ENCODE assay signal across 19 cellular contexts in genomic region chr13:26011208-26011573, GRCh38. TPM values are rescaled to one million over a fixed set of nuclear protein-coding genes. Genes with fewer than 3 reads are reported as not detected.
DNase-seq lines count a peak whose midpoint lies in the region; ATAC-seq and TF ChIP-seq lines count a peak whose summit lies in the region.
"Had no signal": no experiment of that assay in that cellular context is flagged by ENCODE, and none has a peak within 500 bp of the region (broad histone marks: within the 10 kb centered on the region; RNA-seq: fewer than 3 reads in every experiment).

No MANE protein-coding gene starts in this region.

- POLR2A ChIA-PET in activated CD8-positive, alpha-beta T cell treated with anti-CD3 and anti-CD28 coated beads for 36 hours (lab: Charles Lee): interaction anchor here (0.7 kb wide), 1 partner anchor 248 kb away, joined by 3 read pairs; no protein-coding TSS in a partner anchor
- POLR2A ChIA-PET in activated CD8-positive, alpha-beta T cell treated with anti-CD3 and anti-CD28 coated beads, Interleukin-2, amount 10 ng/mL, durations not matched to agents 7 days and 5 days (lab: Charles Lee): no interaction called here
- POLR2A ChIA-PET in HEK293 (lab: Yijun Ruan, JAX): no interaction called here

- no peak overlapping the region for H3K27ac ChIP-seq in HEK293 (ENCODE audit: extremely low read depth, low read depth, low read length)
- peak overlapping the region; percentile 53 to 63 (median 60) for H3K27ac ChIP-seq in thyroid gland
- H3K27ac ChIP-seq: 22Rv1 had no signal

- WGBS in thyroid gland, 2 donors: 74 to 76% methylated on average over 4 of the region's 4 CpGs

- DNase-seq in activated CD8-positive, alpha-beta T cell treated with anti-CD3 and anti-CD28 coated beads for 36 hours: no peak
- DNase-seq in activated CD8-positive, alpha-beta T cell treated with anti-CD3 and anti-CD28 coated beads, Interleukin-2, amount 10 ng/mL, durations not matched to agents 7 days and 5 days: no peak
- DNase-seq in activated naive CD8-positive, alpha-beta T cell treated with anti-CD3 and anti-CD28 coated beads for 36 hours: no peak
- DNase-seq in thyroid gland: no peak
- no peak for DNase-seq in DMS53 treated with DMSO at 0.1 percent for 48 hours (lab: John Stamatoyannopoulos, UW; ENCODE audit: unreplicated experiment)
- no peak for DNase-seq in activated CD4-positive, alpha-beta T cell treated with anti-CD3 and anti-CD28 coated beads for 48 hours
- DNase-seq in progenitor cell of endocrine pancreas (ENCODE audit: low spot score, unreplicated experiment): no peak
- DNase-seq: DMS79 treated with DMSO at 0.1 percent for 48 hours, HFFc6, KG1, NCI-H1417 treated with DMSO at 0.1 percent for 48 hours, NCI-H187 treated with DMSO at 0.1 percent for 48 hours, NCI-H226, NCI-H524 treated with DMSO at 0.1 percent for 48 hours, SK-N-SH had no signal

- H3K27me3 ChIP-seq in thyroid gland: no peaks in the 10 kb centered on the region

- CTCF ChIA-PET in activated CD8-positive, alpha-beta T cell treated with anti-CD3 and anti-CD28 coated beads for 36 hours (lab: Charles Lee): interaction anchor here (1.0 to 1.2 kb wide), 2 partner anchors 31 to 437 kb away, joined by 3 to 4 read pairs; no protein-coding TSS in a partner anchor
- CTCF ChIA-PET in activated CD8-positive, alpha-beta T cell treated with anti-CD3 and anti-CD28 coated beads, Interleukin-2, amount 10 ng/mL, durations not matched to agents 7 days and 5 days (lab: Charles Lee): interaction anchor here (1.9 kb wide), 1 partner anchor 40 kb away, joined by 4 read pairs; no protein-coding TSS in a partner anchor
- CTCF ChIA-PET in HEK293 (lab: Yijun Ruan, JAX): interaction anchor here (1.1 kb wide), 1 partner anchor 17 kb away, joined by 6 read pairs; no protein-coding TSS in a partner anchor

- no peak for TF ChIP-seq CTCF in activated CD8-positive, alpha-beta T cell treated with anti-CD3 and anti-CD28 coated beads for 36 hours (IDR thresholded peaks at IDR 0.05)
- TF ChIP-seq CTCF in HEK293 (tag by site-specific recombination; IDR thresholded peaks at IDR 0.05) (no peak), thyroid gland (IDR thresholded peaks at IDR 0.05) (no peak), progenitor cell of endocrine pancreas (IDR thresholded peaks at IDR 0.05; ENCODE audit: unreplicated experiment) (no peak)

- H3K9me3 Mint-ChIP-seq in activated CD8-positive, alpha-beta T cell treated with anti-CD3 and anti-CD28 coated beads for 36 hours: no peaks in the 10 kb centered on the region
- no peaks in the 10 kb centered on the region for H3K9me3 Mint-ChIP-seq in activated CD8-positive, alpha-beta T cell treated with anti-CD3 and anti-CD28 coated beads, Interleukin-2, amount 10 ng/mL, durations not matched to agents 7 days and 5 days (ENCODE audit: insufficient read depth)
- H3K9me3 Mint-ChIP-seq in activated naive CD8-positive, alpha-beta T cell treated with anti-CD3 and anti-CD28 coated beads for 36 hours: peaks cover 10% of the 10 kb centered on the region
- peaks cover 7% of the 10 kb centered on the region for H3K9me3 Mint-ChIP-seq in progenitor cell of endocrine pancreas (ENCODE audit: low read depth)

- no peaks in the 10 kb centered on the region for H3K27me3 Mint-ChIP-seq in activated CD8-positive, alpha-beta T cell treated with anti-CD3 and anti-CD28 coated beads for 36 hours
- no peaks in the 10 kb centered on the region for H3K27me3 Mint-ChIP-seq in activated CD8-positive, alpha-beta T cell treated with anti-CD3 and anti-CD28 coated beads, Interleukin-2, amount 10 ng/mL, durations not matched to agents 7 days and 5 days (ENCODE audit: low read depth)
- H3K27me3 Mint-ChIP-seq in activated naive CD8-positive, alpha-beta T cell treated with anti-CD3 and anti-CD28 coated beads for 36 hours: no peaks in the 10 kb centered on the region
- H3K27me3 Mint-ChIP-seq in progenitor cell of endocrine pancreas: peaks cover 3% of the 10 kb centered on the region

- H3K27ac Mint-ChIP-seq in activated CD8-positive, alpha-beta T cell treated with anti-CD3 and anti-CD28 coated beads for 36 hours: no peak overlapping the region
- no peak overlapping the region for H3K27ac Mint-ChIP-seq in activated CD8-positive, alpha-beta T cell treated with anti-CD3 and anti-CD28 coated beads, Interleukin-2, amount 10 ng/mL, durations not matched to agents 7 days and 5 days
- no peak overlapping the region for H3K27ac Mint-ChIP-seq in activated naive CD8-positive, alpha-beta T cell treated with anti-CD3 and anti-CD28 coated beads for 36 hours
- no peak overlapping the region for H3K27ac Mint-ChIP-seq in progenitor cell of endocrine pancreas
- H3K27ac Mint-ChIP-seq: HFFc6 had no signal

- peak overlapping the region; percentile 75 for H3K4me3 Mint-ChIP-seq in activated CD8-positive, alpha-beta T cell treated with anti-CD3 and anti-CD28 coated beads for 36 hours
- no peak overlapping the region for H3K4me3 Mint-ChIP-seq in activated CD8-positive, alpha-beta T cell treated with anti-CD3 and anti-CD28 coated beads, Interleukin-2, amount 10 ng/mL, durations not matched to agents 7 days and 5 days
- H3K4me3 Mint-ChIP-seq in activated naive CD8-positive, alpha-beta T cell treated with anti-CD3 and anti-CD28 coated beads for 36 hours: peak overlapping the region; percentile 10
- H3K4me3 Mint-ChIP-seq in progenitor cell of endocrine pancreas (ENCODE audit: low read depth): no peak overlapping the region
- H3K4me3 Mint-ChIP-seq: HFFc6 had no signal

- H3K36me3 ChIP-seq in HEK293 (ENCODE audit: control insufficient read depth in 2 of 2, insufficient read depth in 1 of 2, low read length in 2 of 2) (no peaks in the 10 kb centered on the region), thyroid gland (no peaks in the 10 kb centered on the region)

- no peaks in the 10 kb centered on the region for H3K9me3 ChIP-seq in HEK293 (ENCODE audit: control insufficient read depth, insufficient read depth, low read depth, low read length)
- no peaks in the 10 kb centered on the region for H3K9me3 ChIP-seq in thyroid gland

- no peak for TF ChIP-seq POLR2A in thyroid gland (IDR thresholded peaks at IDR 0.05)

- H3K4me1 ChIP-seq in HEK293 (ENCODE audit: control insufficient read depth, insufficient read depth, low read length): no peaks in the 10 kb centered on the region
- peaks cover 25 to 33% of the 10 kb centered on the region in 2 donors for H3K4me1 ChIP-seq in thyroid gland

- intact Hi-C loops in activated CD8-positive, alpha-beta T cell treated with anti-CD3 and anti-CD28 coated beads for 36 hours (cut with micrococcal nuclease): no loop called here
- intact Hi-C loops in thyroid gland (cut with DNase I): no loop called here

- H3K4me1 Mint-ChIP-seq in activated CD8-positive, alpha-beta T cell treated with anti-CD3 and anti-CD28 coated beads for 36 hours (ENCODE audit: low read depth): peaks cover 22% of the 10 kb centered on the region
- peaks cover 22% of the 10 kb centered on the region for H3K4me1 Mint-ChIP-seq in activated CD8-positive, alpha-beta T cell treated with anti-CD3 and anti-CD28 coated beads, Interleukin-2, amount 10 ng/mL, durations not matched to agents 7 days and 5 days (ENCODE audit: low read depth)
- peaks cover 31% of the 10 kb centered on the region for H3K4me1 Mint-ChIP-seq in activated naive CD8-positive, alpha-beta T cell treated with anti-CD3 and anti-CD28 coated beads for 36 hours
- H3K4me1 Mint-ChIP-seq in progenitor cell of endocrine pancreas (ENCODE audit: low read depth): peaks cover 8% of the 10 kb centered on the region

- no peak overlapping the region for H3K4me3 ChIP-seq in HEK293 (ENCODE audit: low read depth, low read length)
- no peak overlapping the region for H3K4me3 ChIP-seq in thyroid gland (replicated peaks in 1 of 3)

- H3K36me3 Mint-ChIP-seq in activated CD8-positive, alpha-beta T cell treated with anti-CD3 and anti-CD28 coated beads for 36 hours (ENCODE audit: low read depth): peaks cover 6% of the 10 kb centered on the region
- H3K36me3 Mint-ChIP-seq in activated CD8-positive, alpha-beta T cell treated with anti-CD3 and anti-CD28 coated beads, Interleukin-2, amount 10 ng/mL, durations not matched to agents 7 days and 5 days (ENCODE audit: low read depth): peaks cover 4% of the 10 kb centered on the region
- peaks cover 23% of the 10 kb centered on the region for H3K36me3 Mint-ChIP-seq in activated naive CD8-positive, alpha-beta T cell treated with anti-CD3 and anti-CD28 coated beads for 36 hours
- no peaks in the 10 kb centered on the region for H3K36me3 Mint-ChIP-seq in progenitor cell of endocrine pancreas (ENCODE audit: insufficient read depth)

- ATAC-seq in activated CD8-positive, alpha-beta T cell treated with anti-CD3 and anti-CD28 coated beads for 36 hours: no peak
- no peak for ATAC-seq in activated CD8-positive, alpha-beta T cell treated with anti-CD3 and anti-CD28 coated beads, Interleukin-2, amount 10 ng/mL, durations not matched to agents 7 days and 5 days
- ATAC-seq: HepG2 had no signal

TF ChIP-seq in HEK293, 187 proteins besides CTCF, POLR2A, EP300 and RAD21:
- peak; percentile 66; the same call in 1 of the 2 replicates for TF ChIP-seq ZFP69B (tag by site-specific recombination; IDR thresholded peaks at IDR 0.05)
- TF ChIP-seq ZNF692 (tag by site-specific recombination; IDR thresholded peaks at IDR 0.05): peak; percentile 81
- TF ChIP-seq KLF16 (tag by site-specific recombination; IDR thresholded peaks at IDR 0.05): no peak

RNA-seq across cellular contexts. Expression of gene SHISA2, which starts 40.6 kb away (rescaled TPM):
- total RNA-seq in activated CD8-positive, alpha-beta T cell treated with anti-CD3 and anti-CD28 coated beads for 36 hours: under 1 TPM in 1 of 2 experiments, not detected in 1; 0.13 TPM
- under 1 TPM; 0.45 to 0.50 TPM for total RNA-seq in activated CD8-positive, alpha-beta T cell treated with anti-CD3 and anti-CD28 coated beads, Interleukin-2, amount 10 ng/mL, durations not matched to agents 7 days and 5 days
- under 1 TPM; 0.26 to 0.27 TPM for total RNA-seq in activated naive CD8-positive, alpha-beta T cell treated with anti-CD3 and anti-CD28 coated beads for 36 hours
- total RNA-seq in thyroid gland: 100 to 1,000 TPM in 1 of 4 donors, 10 to 100 TPM in 3; 47.4 to 124 (median 79.8) TPM
- 15.2 and 18.1 TPM in 2 replicates for total RNA-seq in progenitor cell of endocrine pancreas
- total RNA-seq: H4, HepG2, HFFc6 had no signal

Comparison
In these comparisons a context has a peak if more than half of its experiments do, and no peak if none do; other contexts are left out.
1. H3K4me3 Mint-ChIP-seq: peak in activated CD8-positive, alpha-beta T cell treated with anti-CD3 and anti-CD28 coated beads for 36 hours (single experiment) and activated naive CD8-positive, alpha-beta T cell treated with anti-CD3 and anti-CD28 coated beads for 36 hours (single experiment); none in activated CD8-positive, alpha-beta T cell treated with anti-CD3 and anti-CD28 coated beads, Interleukin-2, amount 10 ng/mL, durations not matched to agents 7 days and 5 days (single experiment) and progenitor cell of endocrine pancreas (single experiment).
2. RNA of gene SHISA2, which starts 40.6 kb away (total RNA-seq): 47.4 to 124 TPM in thyroid gland and 15.2 to 18.1 TPM in progenitor cell of endocrine pancreas; 0.45 to 0.50 TPM in activated CD8-positive, alpha-beta T cell treated with anti-CD3 and anti-CD28 coated beads, Interleukin-2, amount 10 ng/mL, durations not matched to agents 7 days and 5 days, 0.26 to 0.27 TPM in activated naive CD8-positive, alpha-beta T cell treated with anti-CD3 and anti-CD28 coated beads for 36 hours and 0.13 TPM in activated CD8-positive, alpha-beta T cell treated with anti-CD3 and anti-CD28 coated beads for 36 hours; every median in the first group is over 10 times any median in the second.